Comparison of ENCODE assay signal across 8 cellular contexts in genomic region chr9:99905833-99906402, GRCh38. TPM values are rescaled to one million over a fixed set of nuclear protein-coding genes. Genes with fewer than 3 reads are reported as not detected.
DNase-seq lines count a peak whose midpoint lies in the region; ATAC-seq, FAIRE-seq and TF ChIP-seq lines count a peak whose summit lies in the region.

No MANE protein-coding gene starts in this region.

- H3K27me3 ChIP-seq in PC-9 (ENCODE audit: insufficient read depth, low read depth) = no peaks in the 10 kb centered on the region
- no peaks in the 10 kb centered on the region for H3K27me3 ChIP-seq in esophagus (ENCODE audit: control insufficient read depth in 1 of 2, insufficient read depth in 2 of 2, low read length in 2 of 2)
- H3K27me3 ChIP-seq in pancreas = no peaks in the 10 kb centered on the region

- H3K4me3 ChIP-seq in PC-9 = peak overlapping the region; percentile 87
- H3K4me3 ChIP-seq in esophagus (ENCODE audit: low read depth in 1 of 2, low read length in 2 of 2) = peak overlapping the region; percentile 86 to 90
- peak overlapping the region; percentile 81 to 92 (median 88) for H3K4me3 ChIP-seq in pancreas

- peak in 3 of 4 donors; percentile 27 to 42 (median 28) for ATAC-seq in pancreas
- no peak for ATAC-seq in activated CD4-positive, CD25-positive, alpha-beta regulatory T cell treated with anti-CD3 and anti-CD28 coated beads, Interleukin-2, amount 50 U/mL, for 24 hours

- peak overlapping the region; percentile 86 for H2AFZ ChIP-seq in PC-9

- H3K9me2 ChIP-seq in PC-9 (ENCODE audit: insufficient read depth) = no peaks in the 10 kb centered on the region

- peaks cover 34% of the 10 kb centered on the region for H3K79me2 ChIP-seq in PC-9 (ENCODE audit: low read depth)

- H3F3A ChIP-seq in PC-9 (ENCODE audit: insufficient read depth, low read depth) = peaks cover 12% of the 10 kb centered on the region

- H3K4me1 ChIP-seq in PC-9 (replicated peaks; ENCODE audit: insufficient read depth) (peaks cover 16% of the 10 kb centered on the region), esophagus (ENCODE audit: control insufficient read depth in 2 of 2, insufficient read depth in 2 of 2, low read length in 1 of 2) (no peaks in the 10 kb centered on the region), pancreas (peaks cover 6 to 13% (median 6%) of the 10 kb centered on the region in 3 donors)

- H3K27ac ChIP-seq in 22Rv1 (peak overlapping the region; percentile 80), PC-9 (peak overlapping the region; percentile 86), esophagus (ENCODE audit: low read depth in 2 of 2, low read length in 1 of 2) (peak overlapping the region; percentile 98 to 99), pancreas (peak overlapping the region; percentile 97 to 99 (median 98))

- H3K36me3 ChIP-seq in PC-9 (ENCODE audit: low read depth) (no peaks in the 10 kb centered on the region), esophagus (ENCODE audit: control insufficient read depth in 2 of 2, insufficient read depth in 2 of 2, low read length in 1 of 2) (no peaks in the 10 kb centered on the region), pancreas (no peaks in the 10 kb centered on the region)

- peak overlapping the region; percentile 87 for H3K4me2 ChIP-seq in PC-9

- DNase-seq in GM18507 (ENCODE audit: extremely low spot score, insufficient read length, low read depth) (no peak), PC-9 (peak; percentile 49 to 89), pancreas (peak in 4 of 6 donors; percentile 9 to 35 (median 22)), HTR-8/SVneo (ENCODE audit: insufficient read length, low spot score) (no peak)
- DNase-seq in effector CD4-positive, alpha-beta T cell = no peak

- TF ChIP-seq CTCF in 22Rv1 (IDR thresholded peaks at IDR 0.05) (no peak), PC-9 (conservative IDR thresholded peaks at IDR 0.05) (no peak), pancreas (IDR thresholded peaks at IDR 0.05) (no peak)

- H3K9me3 ChIP-seq in PC-9 (ENCODE audit: insufficient read depth, low read depth) (no peaks in the 10 kb centered on the region), esophagus (ENCODE audit: control insufficient read depth in 2 of 2, insufficient read depth in 1 of 2, low read depth in 1 of 2, low read length in 1 of 2) (no peaks in the 10 kb centered on the region), pancreas (no peaks in the 10 kb centered on the region)

- TSS peak; percentile 66 for BruUV-seq in PC-9 (replicated peaks; lab: Mats Ljungman, UMichigan)

- 15 to 18% methylated on average over 9 of the region's 9 CpGs for WGBS in esophagus, 2 donors
- WGBS in pancreas, 2 donors = 12% methylated on average over 9 of the region's 9 CpGs

- CTCF ChIA-PET in PC-9 (lab: Charles Lee) = no interaction called here

- intact Hi-C loops in PC-9 (cut with micrococcal nuclease; ENCODE audit: unreplicated experiment) = loop anchor here (1.0 to 5.0 kb wide), 3 partner anchors 61 to 191 kb away; partner anchors contain the start of genes ERP44, INVS and NR4A3
- intact Hi-C loops in pancreas (cut with DNase I) = loop anchor here in 1 of 3 donors (10.0 kb wide), 1 partner anchor 59 kb away; no protein-coding TSS in a partner anchor

- POLR2A ChIA-PET in PC-9 (lab: Charles Lee; ENCODE audit: unreplicated experiment) = no interaction called here

- H4K20me1 ChIP-seq in PC-9 (ENCODE audit: insufficient read depth) = 0 out of 2 replicates have a peak, but pooled peaks cover 4% of the 10 kb centered on the region

- FAIRE-seq in GM18507 (lab: Jason Lieb, UNC) (peak; percentile 5), pancreas (lab: Jason Lieb, UNC) (no peak), HTR-8/SVneo (lab: Jason Lieb, UNC) (no peak)

RNA-seq across cellular contexts. Expression of gene STX17, which starts 0.5 kb away (rescaled TPM):
- total RNA-seq in PC-9 (2021) (46.3 and 47.8 TPM in 2 replicates), pancreas (10 to 100 TPM; 20.9 to 27.9 (median 22.1) TPM)
- polyA plus RNA-seq in esophagus (1 to 10 TPM; 7.0 to 8.1 TPM), pancreas (1 to 10 TPM; 4.0 to 7.3 TPM)

Comparison
In these comparisons a context has a peak if more than half of its experiments do, and no peak if none do; other contexts are left out.
1. DNase-seq: peak in PC-9 (2 of 2) and pancreas (4 of 6); none in GM18507 (single experiment), effector CD4-positive, alpha-beta T cell (single experiment) and HTR-8/SVneo (single experiment).
2. ATAC-seq: peak in pancreas (3 of 4); none in activated CD4-positive, CD25-positive, alpha-beta regulatory T cell treated with anti-CD3 and anti-CD28 coated beads, Interleukin-2, amount 50 U/mL, for 24 hours (0 of 2).
3. Peak in every context shown above with its lines, with median percentiles within 50 percentile points of each other: H3K27ac ChIP-seq and H3K4me3 ChIP-seq.